In the genomic region with DNA sequence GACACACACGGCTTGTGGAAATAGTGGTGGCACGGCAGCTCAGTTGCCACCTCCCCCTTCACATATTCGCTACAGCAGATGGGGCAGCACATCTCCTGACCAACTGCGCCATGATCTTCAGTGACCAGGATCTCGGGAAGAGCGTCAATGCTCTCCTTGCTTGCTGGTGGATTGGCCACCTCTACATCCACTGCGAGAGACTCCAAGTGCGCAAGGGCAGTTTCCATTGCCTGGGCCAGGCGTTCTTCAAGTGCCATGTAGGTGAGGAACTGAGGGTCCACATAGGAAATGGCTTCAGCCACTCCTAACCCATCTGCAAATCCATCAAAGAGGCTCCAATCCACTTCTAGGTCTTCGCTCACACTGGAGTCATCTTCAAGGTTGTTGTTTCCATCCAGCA, we compare ENCODE assay signal across 1 cellular context.
TF ChIP-seq lines count a peak whose summit lies in the region.

No MANE protein-coding gene starts in this region.

TF ChIP-seq in neural cell, 6 proteins besides CTCF, POLR2A, EP300 and RAD21 (continued from another document):
- TF ChIP-seq, protein P1, sequence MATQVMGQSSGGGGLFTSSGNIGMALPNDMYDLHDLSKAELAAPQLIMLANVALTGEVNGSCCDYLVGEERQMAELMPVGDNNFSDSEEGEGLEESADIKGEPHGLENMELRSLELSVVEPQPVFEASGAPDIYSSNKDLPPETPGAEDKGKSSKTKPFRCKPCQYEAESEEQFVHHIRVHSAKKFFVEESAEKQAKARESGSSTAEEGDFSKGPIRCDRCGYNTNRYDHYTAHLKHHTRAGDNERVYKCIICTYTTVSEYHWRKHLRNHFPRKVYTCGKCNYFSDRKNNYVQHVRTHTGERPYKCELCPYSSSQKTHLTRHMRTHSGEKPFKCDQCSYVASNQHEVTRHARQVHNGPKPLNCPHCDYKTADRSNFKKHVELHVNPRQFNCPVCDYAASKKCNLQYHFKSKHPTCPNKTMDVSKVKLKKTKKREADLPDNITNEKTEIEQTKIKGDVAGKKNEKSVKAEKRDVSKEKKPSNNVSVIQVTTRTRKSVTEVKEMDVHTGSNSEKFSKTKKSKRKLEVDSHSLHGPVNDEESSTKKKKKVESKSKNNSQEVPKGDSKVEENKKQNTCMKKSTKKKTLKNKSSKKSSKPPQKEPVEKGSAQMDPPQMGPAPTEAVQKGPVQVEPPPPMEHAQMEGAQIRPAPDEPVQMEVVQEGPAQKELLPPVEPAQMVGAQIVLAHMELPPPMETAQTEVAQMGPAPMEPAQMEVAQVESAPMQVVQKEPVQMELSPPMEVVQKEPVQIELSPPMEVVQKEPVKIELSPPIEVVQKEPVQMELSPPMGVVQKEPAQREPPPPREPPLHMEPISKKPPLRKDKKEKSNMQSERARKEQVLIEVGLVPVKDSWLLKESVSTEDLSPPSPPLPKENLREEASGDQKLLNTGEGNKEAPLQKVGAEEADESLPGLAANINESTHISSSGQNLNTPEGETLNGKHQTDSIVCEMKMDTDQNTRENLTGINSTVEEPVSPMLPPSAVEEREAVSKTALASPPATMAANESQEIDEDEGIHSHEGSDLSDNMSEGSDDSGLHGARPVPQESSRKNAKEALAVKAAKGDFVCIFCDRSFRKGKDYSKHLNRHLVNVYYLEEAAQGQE (IDR thresholded peaks at IDR 0.05; ENCODE audit: borderline replicate concordance), result no peak
